ENCODE assay signal across 8 cellular contexts in the genomic region with DNA sequence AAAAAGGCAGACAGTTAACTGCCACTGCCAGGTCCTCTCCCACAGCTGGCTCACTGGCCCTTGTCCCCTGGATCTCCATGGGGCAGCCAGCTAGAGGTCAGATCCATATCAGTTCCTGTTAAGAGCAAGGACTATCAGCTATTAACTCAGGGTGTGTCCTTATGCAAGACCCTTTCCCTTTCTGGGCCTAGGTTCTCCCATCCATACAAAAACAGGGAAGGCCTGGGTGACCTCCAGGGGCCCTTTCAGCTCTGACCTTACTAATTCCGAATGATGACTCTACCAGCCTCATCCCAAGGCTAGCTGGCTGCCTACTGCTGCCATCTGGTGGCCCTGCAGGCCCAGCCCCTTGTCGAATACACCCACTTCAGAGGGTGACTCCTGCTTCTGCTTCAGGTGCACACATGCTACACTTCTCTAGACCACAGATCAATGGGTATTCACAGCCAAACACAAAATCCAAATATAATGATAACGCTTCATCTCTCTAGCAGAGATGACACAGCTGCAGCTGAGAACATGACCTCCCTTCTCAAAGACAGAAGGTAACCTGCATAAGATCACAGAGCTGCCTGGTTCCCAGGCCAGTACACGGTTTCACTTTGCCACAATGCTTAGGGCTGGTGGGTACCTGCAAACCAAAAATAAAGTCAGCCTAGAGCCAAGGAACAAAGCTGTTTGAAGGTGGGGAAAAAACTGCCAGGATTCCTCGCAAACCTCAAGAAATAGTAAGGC. TPM values are rescaled to one million over a fixed set of nuclear protein-coding genes. Genes with fewer than 3 reads are reported as not detected.
A peak's percentile ranks its signal among the peaks of the same experiment; 100 is the strongest.
DNase-seq lines count a peak whose midpoint lies in the region; ATAC-seq and TF ChIP-seq lines count a peak whose summit lies in the region.

No MANE protein-coding gene starts in this region.

- H3K9me3 ChIP-seq in spleen, result no peaks in the 10 kb centered on the region

- H3K9me3 Mint-ChIP-seq in activated naive CD8-positive, alpha-beta T cell treated with anti-CD3 and anti-CD28 coated beads, Interleukin-2, amount 50 U/mL, for 24 hours, result peaks cover 3% of the 10 kb centered on the region

- DNase-seq in COLO668 (lab: John Stamatoyannopoulos, UW; ENCODE audit: unreplicated experiment), result peak; percentile 62
- DNase-seq in NCI-H2196 treated with DMSO at 0.1 percent for 48 hours (lab: John Stamatoyannopoulos, UW; ENCODE audit: unreplicated experiment), result peak; percentile 58
- DNase-seq in activated naive CD8-positive, alpha-beta T cell treated with anti-CD3 and anti-CD28 coated beads, Interleukin-2, amount 50 U/mL, for 24 hours, result peak; percentile 21
- peak; percentile 57 for DNase-seq in left ventricle myocardium superior
- no peak for DNase-seq in spleen
- DNase-seq in middle frontal gyrus (ENCODE audit: extremely low spot score, low spot score), result no peak

- peak in 9 of 11 experiments; percentile 28 to 66 (median 53) for TF ChIP-seq CTCF in spleen (IDR thresholded peaks at IDR 0.05 in 8 of 11, conservative IDR thresholded peaks at IDR 0.05 in 3 of 11)

- H3K4me1 ChIP-seq in spleen, result peaks cover 0 to 17% (median 5%) of the 10 kb centered on the region in 6 donors

- H3K27ac Mint-ChIP-seq in activated naive CD8-positive, alpha-beta T cell treated with anti-CD3 and anti-CD28 coated beads, Interleukin-2, amount 50 U/mL, for 24 hours, result no peak overlapping the region

- 70 to 85% (median 75%) methylated on average over 5 of the region's 5 CpGs for WGBS in spleen, 5 donors

- H3K27ac ChIP-seq in spleen, result no peak overlapping the region

- no peaks in the 10 kb centered on the region for H3K4me1 Mint-ChIP-seq in activated naive CD8-positive, alpha-beta T cell treated with anti-CD3 and anti-CD28 coated beads, Interleukin-2, amount 50 U/mL, for 24 hours

- no peak overlapping the region for H3K4me3 ChIP-seq in spleen

- intact Hi-C loops in left ventricle myocardium superior (cut with micrococcal nuclease) (loop anchor here (2.0 to 10.0 kb wide), 2 partner anchors 214 to 248 kb away; no protein-coding TSS in a partner anchor), spleen (cut with DNase I; ENCODE audit: low total_unique reads) (loop anchor here (2.0 to 10.0 kb wide), 3 partner anchors 218 to 381 kb away; no protein-coding TSS in a partner anchor)

- no peaks in the 10 kb centered on the region for H3K27me3 ChIP-seq in spleen (replicated peaks in 1 of 7)

- no peak for TF ChIP-seq POLR2A in spleen (IDR thresholded peaks at IDR 0.05)

- no peak overlapping the region for H3K4me3 Mint-ChIP-seq in activated naive CD8-positive, alpha-beta T cell treated with anti-CD3 and anti-CD28 coated beads, Interleukin-2, amount 50 U/mL, for 24 hours

- ATAC-seq in GM18867 (IDR thresholded peaks at IDR 0.05; ENCODE audit: unreplicated experiment) (peak; percentile 62), left ventricle myocardium superior (peak; percentile 89), GM18861 (IDR thresholded peaks at IDR 0.05; ENCODE audit: unreplicated experiment) (no peak)
- no peak for ATAC-seq in activated naive CD8-positive, alpha-beta T cell treated with anti-CD3 and anti-CD28 coated beads, Interleukin-2, amount 50 U/mL, for 24 hours

- H3K36me3 Mint-ChIP-seq in activated naive CD8-positive, alpha-beta T cell treated with anti-CD3 and anti-CD28 coated beads, Interleukin-2, amount 50 U/mL, for 24 hours (ENCODE audit: low read depth), result peaks cover 10% of the 10 kb centered on the region

- H3K36me3 ChIP-seq in spleen, result peaks cover 0 to 74% (median 15%) of the 10 kb centered on the region in 6 donors

- H3K27me3 Mint-ChIP-seq in activated naive CD8-positive, alpha-beta T cell treated with anti-CD3 and anti-CD28 coated beads, Interleukin-2, amount 50 U/mL, for 24 hours, result no peaks in the 10 kb centered on the region

RNA-seq across cellular contexts. Expression of a gene that starts 34.1 kb away (rescaled TPM):
- total RNA-seq in left ventricle myocardium superior (15.4 TPM), spleen (10 to 100 TPM; 29.0 to 43.9 (median 35.9) TPM)
- 10 to 100 TPM; 46.6 to 55.5 (median 55.1) TPM for polyA plus RNA-seq in spleen

Comparison
In these comparisons a context has a peak if more than half of its experiments do, and no peak if none do; other contexts are left out.
1. DNase-seq: peak in COLO668 (single experiment), NCI-H2196 treated with DMSO at 0.1 percent for 48 hours (single experiment), activated naive CD8-positive, alpha-beta T cell treated with anti-CD3 and anti-CD28 coated beads, Interleukin-2, amount 50 U/mL, for 24 hours (single experiment) and left ventricle myocardium superior (single experiment); none in spleen (single experiment) and middle frontal gyrus (single experiment).
2. ATAC-seq: peak in GM18867 (single experiment) and left ventricle myocardium superior (single experiment); none in activated naive CD8-positive, alpha-beta T cell treated with anti-CD3 and anti-CD28 coated beads, Interleukin-2, amount 50 U/mL, for 24 hours (single experiment) and GM18861 (single experiment).